ENCODE assay signal across 8 cellular contexts in genomic region chr9:78261403-78262001, GRCh38. TPM values are rescaled to one million over a fixed set of nuclear protein-coding genes. Genes with fewer than 3 reads are reported as not detected.
DNase-seq lines count a peak whose midpoint lies in the region; ATAC-seq, FAIRE-seq and TF ChIP-seq lines count a peak whose summit lies in the region.

No MANE protein-coding gene starts in this region.

- no peaks in the 10 kb centered on the region for H3K4me1 ChIP-seq in left ventricle myocardium inferior

- no peaks in the 10 kb centered on the region for H3K27me3 ChIP-seq in left ventricle myocardium inferior (ENCODE audit: low read depth)

- intact Hi-C loops in left ventricle myocardium inferior (cut with micrococcal nuclease) = no loop called here
- intact Hi-C loops in left cardiac atrium (cut with DNase I) = loop anchor here (5.0 to 10.0 kb wide), 2 partner anchors 103 to 111 kb away; no protein-coding TSS in a partner anchor

- H3K4me1 Mint-ChIP-seq in WTC11 = no peaks in the 10 kb centered on the region

- peaks cover 16% of the 10 kb centered on the region for H3K36me3 Mint-ChIP-seq in WTC11

- H3K4me3 ChIP-seq in left ventricle myocardium inferior = no peak overlapping the region
- H3K4me3 ChIP-seq in Jurkat, Clone E6-1 (ENCODE audit: low read length) = no peak overlapping the region

- no peak overlapping the region for H3K27ac ChIP-seq in left ventricle myocardium inferior (replicated peaks)

- ATAC-seq in left cardiac atrium = no peak
- no peak for ATAC-seq in WTC11
- ATAC-seq in GM21381 (IDR thresholded peaks at IDR 0.05; ENCODE audit: unreplicated experiment) = no peak

- peak; percentile 89 for FAIRE-seq in islet of Langerhans (lab: Jason Lieb, UNC)
- FAIRE-seq in HTR-8/SVneo (lab: Jason Lieb, UNC) = no peak

- CTCF ChIA-PET in WTC11 (lab: Charles Lee) = no interaction called here

- H3K27me3 Mint-ChIP-seq in WTC11 (ENCODE audit: low read depth) = no peaks in the 10 kb centered on the region

- H3K36me3 ChIP-seq in left ventricle myocardium inferior = peaks cover 17% of the 10 kb centered on the region

- TF ChIP-seq CTCF in left ventricle myocardium inferior (IDR thresholded peaks at IDR 0.05; ENCODE audit: borderline replicate concordance) (peak; percentile 71), WTC11 (IDR thresholded peaks at IDR 0.05) (peak; percentile 28; the same call in 1 of the 2 replicates)

- POLR2A ChIA-PET in WTC11 (lab: Charles Lee) = no interaction called here

- DNase-seq in left ventricle myocardium inferior (no peak), left cardiac atrium (no peak), WTC11 (ENCODE audit: low spot score) (no peak), HTR-8/SVneo (ENCODE audit: insufficient read length, low spot score) (no peak), islet precursor cell (no peak)
- DNase-seq in Jurkat, Clone E6-1 (ENCODE audit: low read depth, low spot score) = peak; percentile 48

- no peaks in the 10 kb centered on the region for H3K9me3 ChIP-seq in left ventricle myocardium inferior (replicated peaks)

- no peak overlapping the region for H3K27ac Mint-ChIP-seq in WTC11

- no peaks in the 10 kb centered on the region for H3K9me3 Mint-ChIP-seq in WTC11

- H3K4me3 Mint-ChIP-seq in WTC11 = no peak overlapping the region

TF ChIP-seq in WTC11, 78 proteins besides CTCF, POLR2A, EP300 and RAD21:
- no peak for TF ChIP-seq PRRX2 (CRISPR knock-in tag; IDR thresholded peaks at IDR 0.05)
- no peak for TF ChIP-seq GRHL2 (CRISPR knock-in tag; IDR thresholded peaks at IDR 0.05; ENCODE audit: insufficient replicate concordance, severe bottlenecking)

RNA-seq across cellular contexts. Expression of gene CEP78, which starts 25.6 kb away (rescaled TPM):
- total RNA-seq in left ventricle myocardium inferior = 3.4 TPM
- total RNA-seq in left cardiac atrium = 1 to 10 TPM; 4.6 to 5.8 TPM
- polyA plus RNA-seq in Jurkat, Clone E6-1 (2012; ENCODE audit: insufficient read depth, insufficient read length) = 45.9 TPM
- total RNA-seq in WTC11 (2021) = 42.0 to 44.1 TPM (median 44.0 TPM) in 3 replicates

RNA-seq across cellular contexts. Expression of gene PSAT1, which starts 35.4 kb away (rescaled TPM):
- total RNA-seq in left ventricle myocardium inferior (0.77 TPM), left cardiac atrium (1 to 10 TPM; 2.7 to 6.4 TPM), WTC11 (2021) (169 to 240 TPM (median 173 TPM) in 3 replicates)
- 161 TPM for polyA plus RNA-seq in Jurkat, Clone E6-1 (2012; ENCODE audit: insufficient read depth, insufficient read length)

Comparison
In these comparisons a context has a peak if more than half of its experiments do, and no peak if none do; other contexts are left out.
1. RNA of gene PSAT1, which starts 35.4 kb away (total RNA-seq): 169 to 240 TPM in WTC11; 2.7 to 6.4 TPM in left cardiac atrium and 0.77 TPM in left ventricle myocardium inferior (single experiment); every median in the first group is over 10 times any median in the second.